In genomic region chr20:32439132-32439829, GRCh38 we compare ENCODE assay signal across 1 cellular context.
TF ChIP-seq lines count a peak whose summit lies in the region.

No MANE protein-coding gene starts in this region.

TF ChIP-seq in HepG2, 621 proteins besides CTCF, POLR2A, EP300 and RAD21 (continued from another document):
- TF ChIP-seq ZSCAN5A (CRISPR knock-in tag; IDR thresholded peaks at IDR 0.05; ENCODE audit: borderline replicate concordance) (no peak), NPAS2 (CRISPR knock-in tag; IDR thresholded peaks at IDR 0.05; ENCODE audit: borderline replicate concordance) (no peak), GMEB2 (CRISPR knock-in tag; IDR thresholded peaks at IDR 0.05; ENCODE audit: low read depth) (no peak), HDAC6 (IDR thresholded peaks at IDR 0.05; ENCODE audit: low read depth, low read length) (no peak), SRF (IDR thresholded peaks at IDR 0.05; ENCODE audit: low read depth, low read length) (no peak), SAFB2 (CRISPR knock-in tag; IDR thresholded peaks at IDR 0.05; ENCODE audit: borderline replicate concordance, low read depth) (0 out of 2 replicates have a peak, but pooled peaks have one; percentile 33), KAT8 (CRISPR knock-in tag; IDR thresholded peaks at IDR 0.05) (no peak), SMC3 (IDR thresholded peaks at IDR 0.05; ENCODE audit: low read length) (no peak), ZNF720 (CRISPR knock-in tag; IDR thresholded peaks at IDR 0.05) (0 out of 2 replicates have a peak, but pooled peaks have one; percentile 46), SSRP1 (CRISPR knock-in tag; IDR thresholded peaks at IDR 0.05) (0 out of 2 replicates have a peak, but pooled peaks have one; percentile 8), ZC3H13 (CRISPR knock-in tag; IDR thresholded peaks at IDR 0.05) (peak; percentile 4; the same call in 1 of the 2 replicates), FOXC1 (CRISPR knock-in tag; IDR thresholded peaks at IDR 0.05; ENCODE audit: borderline replicate concordance) (no peak), ZNF296 (CRISPR knock-in tag; conservative IDR thresholded peaks at IDR 0.05) (0 out of 2 replicates have a peak, but pooled peaks have one; percentile 39), SOX5 (CRISPR knock-in tag; IDR thresholded peaks at IDR 0.05; ENCODE audit: borderline replicate concordance) (no peak), POLR2AphosphoS5 (IDR thresholded peaks at IDR 0.05; ENCODE audit: low read depth, low read length) (peak; percentile 54), ZBTB1 (CRISPR knock-in tag; IDR thresholded peaks at IDR 0.05; ENCODE audit: borderline replicate concordance) (no peak), FOXM1 (CRISPR knock-in tag; IDR thresholded peaks at IDR 0.05) (no peak), WIZ (CRISPR knock-in tag; IDR thresholded peaks at IDR 0.05) (no peak), POLR2G (IDR thresholded peaks at IDR 0.05; ENCODE audit: low read depth, low read length) (peak; percentile 9; the same call in 1 of the 2 replicates), ZSCAN20 (CRISPR knock-in tag; IDR thresholded peaks at IDR 0.05; ENCODE audit: borderline replicate concordance) (no peak), MBD4 (IDR thresholded peaks at IDR 0.05; ENCODE audit: borderline replicate concordance, low read length) (0 out of 2 replicates have a peak, but pooled peaks have one; percentile 16)
